ENCODE assay signal across 8 cellular contexts in genomic region chr16:30649725-30650368, GRCh38. TPM values are rescaled to one million over a fixed set of nuclear protein-coding genes. Genes with fewer than 3 reads are reported as not detected.
DNase-seq lines count a peak whose midpoint lies in the region; ATAC-seq and TF ChIP-seq lines count a peak whose summit lies in the region.

No MANE protein-coding gene starts in this region.

- peak overlapping the region; percentile 96 for H3K4me3 Mint-ChIP-seq in activated T-cell treated with anti-CD3 and anti-CD28 coated beads, Interleukin-2, amount 50 U/mL, for 24 hours
- H3K4me3 Mint-ChIP-seq in T-helper 2 cell treated with Interferon-gamma antibody and Interleukin-4, amounts not matched to agents 5 μg/mL and 100 μg/mL, for 36 hours, result peak overlapping the region; percentile 99

- peak overlapping the region; percentile 97 to 99 (median 98) for H3K27ac ChIP-seq in sigmoid colon

- DNase-seq in activated T-cell treated with anti-CD3 and anti-CD28 coated beads, Interleukin-2, amount 50 U/mL, for 24 hours, result no peak
- no peak for DNase-seq in activated T-cell treated with anti-CD3 and anti-CD28 coated beads, Interleukin-2, amount 50 U/mL, for 48 hours
- peak; percentile 19 for DNase-seq in T-helper 2 cell treated with Interferon-gamma antibody and Interleukin-4, amounts not matched to agents 5 μg/mL and 100 μg/mL, for 36 hours (ENCODE audit: low spot score)
- DNase-seq in fibroblast of the aortic adventitia (ENCODE audit: low read depth) (no peak), sigmoid colon (no peak), DMS153 (lab: John Stamatoyannopoulos, UW) (no peak)

- no peak for TF ChIP-seq EP300 in sigmoid colon (IDR thresholded peaks at IDR 0.05)

- TF ChIP-seq POLR2A in sigmoid colon (IDR thresholded peaks at IDR 0.05), result no peak

- H3K4me1 ChIP-seq in sigmoid colon, result peaks cover 0 to 35% (median 31%) of the 10 kb centered on the region in 4 donors

- H3K27me3 Mint-ChIP-seq in activated T-cell treated with anti-CD3 and anti-CD28 coated beads, Interleukin-2, amount 50 U/mL, for 24 hours, result no peaks in the 10 kb centered on the region
- H3K27me3 Mint-ChIP-seq in T-helper 2 cell treated with Interferon-gamma antibody and Interleukin-4, amounts not matched to agents 5 μg/mL and 100 μg/mL, for 36 hours (ENCODE audit: low read depth), result peaks cover 2% of the 10 kb centered on the region

- WGBS in sigmoid colon, 2 donors, result 31 to 39% methylated on average over 22 of the region's 22 CpGs

- peaks cover 44% of the 10 kb centered on the region for H3K36me3 Mint-ChIP-seq in activated T-cell treated with anti-CD3 and anti-CD28 coated beads, Interleukin-2, amount 50 U/mL, for 24 hours (ENCODE audit: low read depth)
- peaks cover 25% of the 10 kb centered on the region for H3K36me3 Mint-ChIP-seq in T-helper 2 cell treated with Interferon-gamma antibody and Interleukin-4, amounts not matched to agents 5 μg/mL and 100 μg/mL, for 36 hours (ENCODE audit: low read depth)

- intact Hi-C loops in sigmoid colon (cut with DNase I), result loop anchor here (1.0 to 10.0 kb wide), 4 partner anchors 16 to 835 kb away; partner anchors contain the start of genes FBXL19, PAGR1, PRRT2 and TBX6

- no peak for TF ChIP-seq CTCF in fibroblast of the aortic adventitia (IDR thresholded peaks at IDR 0.05; ENCODE audit: insufficient read depth, low read length)
- no peak for TF ChIP-seq CTCF in sigmoid colon (IDR thresholded peaks at IDR 0.05)

- peaks cover 25% of the 10 kb centered on the region for H3K4me1 Mint-ChIP-seq in activated T-cell treated with anti-CD3 and anti-CD28 coated beads, Interleukin-2, amount 50 U/mL, for 24 hours (ENCODE audit: low read depth)
- H3K4me1 Mint-ChIP-seq in T-helper 2 cell treated with Interferon-gamma antibody and Interleukin-4, amounts not matched to agents 5 μg/mL and 100 μg/mL, for 36 hours (ENCODE audit: low read depth), result peaks cover 31% of the 10 kb centered on the region

- H3K27me3 ChIP-seq in sigmoid colon, result no peaks in the 10 kb centered on the region

- no peaks in the 10 kb centered on the region for H3K9me3 Mint-ChIP-seq in activated T-cell treated with anti-CD3 and anti-CD28 coated beads, Interleukin-2, amount 50 U/mL, for 24 hours
- no peaks in the 10 kb centered on the region for H3K9me3 Mint-ChIP-seq in T-helper 2 cell treated with Interferon-gamma antibody and Interleukin-4, amounts not matched to agents 5 μg/mL and 100 μg/mL, for 36 hours

- no peak for ATAC-seq in HG02588 (IDR thresholded peaks at IDR 0.05; ENCODE audit: unreplicated experiment)
- ATAC-seq in GM18519 (IDR thresholded peaks at IDR 0.05; ENCODE audit: low FRiP score, unreplicated experiment), result no peak

- peaks cover 11 to 27% (median 23%) of the 10 kb centered on the region in 4 donors for H3K36me3 ChIP-seq in sigmoid colon

- peak overlapping the region; percentile 61 for H3K4me3 ChIP-seq in fibroblast of the aortic adventitia (ENCODE audit: low read depth, low read length)
- H3K4me3 ChIP-seq in sigmoid colon, result peak overlapping the region; percentile 32 to 87 (median 78)

- no peaks in the 10 kb centered on the region for H3K9me3 ChIP-seq in sigmoid colon

- peak overlapping the region; percentile 98 for H3K27ac Mint-ChIP-seq in activated T-cell treated with anti-CD3 and anti-CD28 coated beads, Interleukin-2, amount 50 U/mL, for 24 hours
- peak overlapping the region; percentile 99 for H3K27ac Mint-ChIP-seq in T-helper 2 cell treated with Interferon-gamma antibody and Interleukin-4, amounts not matched to agents 5 μg/mL and 100 μg/mL, for 36 hours

RNA-seq across cellular contexts. Expression of gene PRR14, which starts 0.9 kb away (rescaled TPM):
- 8.8 and 14.5 TPM in 2 replicates for total RNA-seq in fibroblast of the aortic adventitia (ENCODE audit: low replicate concordance)
- total RNA-seq in sigmoid colon, result 10 to 100 TPM; 20.8 to 37.5 (median 29.4) TPM
- 10 to 100 TPM; 28.8 to 51.4 (median 38.4) TPM for polyA plus RNA-seq in sigmoid colon

RNA-seq across cellular contexts. Expression of gene FBRS, which starts 8.4 kb away (rescaled TPM):
- total RNA-seq in fibroblast of the aortic adventitia (ENCODE audit: low replicate concordance) (18.3 and 28.4 TPM in 2 replicates), sigmoid colon (10 to 100 TPM; 12.5 to 29.6 (median 22.7) TPM)
- polyA plus RNA-seq in sigmoid colon, result 10 to 100 TPM; 26.4 to 61.6 (median 30.0) TPM

RNA-seq across cellular contexts. Expression of gene ZNF689, which starts 39.7 kb away (rescaled TPM):
- total RNA-seq in fibroblast of the aortic adventitia (ENCODE audit: low replicate concordance) (7.0 and 8.1 TPM in 2 replicates), sigmoid colon (10 to 100 TPM in 1 of 4 donors, 1 to 10 TPM in 3; 7.9 to 10.3 (median 9.8) TPM)
- 1 to 10 TPM; 3.6 to 5.2 (median 4.9) TPM for polyA plus RNA-seq in sigmoid colon

RNA-seq across cellular contexts. Expression of gene SRCAP, which starts 49.1 kb away (rescaled TPM):
- total RNA-seq in fibroblast of the aortic adventitia (ENCODE audit: low replicate concordance) (10.8 and 21.9 TPM in 2 replicates), sigmoid colon (10 to 100 TPM; 13.2 to 39.1 (median 23.4) TPM)
- polyA plus RNA-seq in sigmoid colon, result 10 to 100 TPM in 1 of 3 donors, 1 to 10 TPM in 2; 2.4 to 37.3 (median 9.0) TPM
